ENCODE assay signal across 15 cellular contexts in the genomic region with DNA sequence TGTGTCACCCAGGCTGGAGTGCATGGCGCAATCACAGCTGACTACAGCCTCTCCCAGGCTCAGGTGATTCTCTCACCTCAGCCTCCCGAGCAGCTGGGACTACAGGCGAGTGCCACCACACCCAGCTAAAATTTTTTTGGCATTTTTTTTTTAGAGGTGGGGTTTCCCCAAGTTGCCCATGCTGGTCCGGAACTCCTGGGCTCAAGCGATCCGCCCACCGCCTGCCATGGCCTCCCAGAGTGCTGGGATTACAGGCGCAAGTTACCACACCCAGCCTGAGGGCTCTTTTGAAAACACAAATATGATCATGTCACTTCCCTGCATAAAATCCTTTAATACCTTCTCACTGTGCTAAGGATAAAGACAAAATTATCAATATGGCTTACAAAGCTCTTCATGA.
DNase-seq lines count a peak whose midpoint lies in the region; ATAC-seq and TF ChIP-seq lines count a peak whose summit lies in the region.
"Had no signal": no experiment of that assay in that cellular context is flagged by ENCODE, and none has a peak within 500 bp of the region (broad histone marks: within the 10 kb centered on the region; RNA-seq: fewer than 3 reads in every experiment).

No MANE protein-coding gene starts in this region.

- intact Hi-C loops in left ventricle myocardium inferior (cut with micrococcal nuclease) (no loop called here), Right ventricle myocardium superior (cut with DNase I) (no loop called here), vagina (cut with DNase I) (no loop called here)

- no peaks in the 10 kb centered on the region for H3K9me3 Mint-ChIP-seq in activated naive CD8-positive, alpha-beta T cell (ENCODE audit: low read depth)

- peak overlapping the region; percentile 71 for H3K4me3 Mint-ChIP-seq in activated naive CD8-positive, alpha-beta T cell

- 88 to 96% methylated on average over 5 of the region's 8 CpGs for WGBS in mesodermal cell (ENCODE audit: insufficient coverage in 2 of 2), 2 experiments

- DNase-seq in left ventricle myocardium inferior (no peak), Right ventricle myocardium superior (no peak), vagina (ENCODE audit: extremely low spot score in 2 of 2) (no peak), DMS53 treated with DMSO at 0.1 percent for 48 hours (lab: John Stamatoyannopoulos, UW; ENCODE audit: unreplicated experiment) (no peak), mesenteric fat pad (ENCODE audit: low spot score) (no peak)
- DNase-seq: hippocampal formation, mucosa of descending colon, NCI-H1436, NCI-H69, sigmoid colon had no signal

- H3K27me3 ChIP-seq in left ventricle myocardium inferior (ENCODE audit: low read depth), result no peaks in the 10 kb centered on the region
- no peaks in the 10 kb centered on the region for H3K27me3 ChIP-seq in vagina
- H3K27me3 ChIP-seq: body of pancreas, sigmoid colon had no signal

- no peak overlapping the region for H3K4me3 ChIP-seq in left ventricle myocardium inferior
- H3K4me3 ChIP-seq in mesodermal cell (ENCODE audit: extremely low read depth, insufficient read depth, low read length, poor library complexity, severe bottlenecking), result no peak overlapping the region
- no peak overlapping the region for H3K4me3 ChIP-seq in vagina
- H3K4me3 ChIP-seq: body of pancreas, mucosa of descending colon, sigmoid colon had no signal

- H3K36me3 Mint-ChIP-seq in activated naive CD8-positive, alpha-beta T cell, result peaks cover 14% of the 10 kb centered on the region

- H3K27me3 Mint-ChIP-seq in activated naive CD8-positive, alpha-beta T cell, result no peaks in the 10 kb centered on the region

- TF ChIP-seq POLR2A in vagina (IDR thresholded peaks at IDR 0.05), result no peak

- no peaks in the 10 kb centered on the region for H3K9me3 ChIP-seq in left ventricle myocardium inferior (replicated peaks)
- H3K9me3 ChIP-seq in mesodermal cell (ENCODE audit: control insufficient read depth, low read length), result no peaks in the 10 kb centered on the region
- H3K9me3 ChIP-seq in vagina, result no peaks in the 10 kb centered on the region
- H3K9me3 ChIP-seq: body of pancreas, mucosa of descending colon, sigmoid colon had no signal

- TF ChIP-seq CTCF in left ventricle myocardium inferior (IDR thresholded peaks at IDR 0.05; ENCODE audit: borderline replicate concordance), result no peak
- TF ChIP-seq CTCF in vagina (IDR thresholded peaks at IDR 0.05), result no peak

- no peak for ATAC-seq in Right ventricle myocardium superior (ENCODE audit: poor library complexity)
- no peak for ATAC-seq in HG02852 (IDR thresholded peaks at IDR 0.05; ENCODE audit: unreplicated experiment)
- ATAC-seq: body of pancreas had no signal

- H3K27ac Mint-ChIP-seq in activated naive CD8-positive, alpha-beta T cell, result peak overlapping the region; percentile 93

- peaks cover 64% of the 10 kb centered on the region for H3K4me1 ChIP-seq in left ventricle myocardium inferior
- peaks cover 67% of the 10 kb centered on the region for H3K4me1 ChIP-seq in mesodermal cell (ENCODE audit: control insufficient read depth, insufficient read depth, low read length, poor library complexity, severe bottlenecking)
- peaks cover 53% of the 10 kb centered on the region for H3K4me1 ChIP-seq in vagina
- H3K4me1 ChIP-seq: body of pancreas had no signal

- H3K4me1 Mint-ChIP-seq in activated naive CD8-positive, alpha-beta T cell (ENCODE audit: low read depth), result peaks cover 91% of the 10 kb centered on the region

- H3K36me3 ChIP-seq in left ventricle myocardium inferior (no peaks in the 10 kb centered on the region), mesodermal cell (ENCODE audit: control insufficient read depth, insufficient read depth, low read length) (peaks cover 3% of the 10 kb centered on the region), vagina (no peaks in the 10 kb centered on the region)
- H3K36me3 ChIP-seq: sigmoid colon had no signal

- peak overlapping the region; percentile 67 for H3K27ac ChIP-seq in left ventricle myocardium inferior (replicated peaks)
- peak overlapping the region; percentile 92 for H3K27ac ChIP-seq in mesodermal cell (ENCODE audit: low read depth, low read length, severe bottlenecking)
- peak overlapping the region; percentile 48 for H3K27ac ChIP-seq in vagina
- H3K27ac ChIP-seq: SK-N-MC had no signal
